Comparison of ENCODE assay signal across 28 cellular contexts in genomic region chr1:159843459-159843858, GRCh38. TPM values are rescaled to one million over a fixed set of nuclear protein-coding genes. Genes with fewer than 3 reads are reported as not detected.
"Had no signal": no experiment of that assay in that cellular context is flagged by ENCODE, and none has a peak within 500 bp of the region (broad histone marks: within the 10 kb centered on the region; RNA-seq: fewer than 3 reads in every experiment).

No MANE protein-coding gene starts in this region.

- H3K9me3 ChIP-seq: left lung, neutrophil, upper lobe of left lung had no signal

- H3K4me3 ChIP-seq: left lung, upper lobe of left lung had no signal

- H3K79me2 ChIP-seq: parathyroid adenoma had no signal

- H3K27ac ChIP-seq: left lung, neutrophil, parathyroid adenoma, upper lobe of left lung, VCaP had no signal

- H3K4me1 ChIP-seq: parathyroid adenoma had no signal

- ATAC-seq: activated CD4-positive, CD25-positive, alpha-beta regulatory T cell treated with anti-CD3 and anti-CD28 coated beads, Interleukin-2, amount 50 U/mL, for 24 hours; activated naive CD4-positive, alpha-beta T cell treated with anti-CD3 and anti-CD28 coated beads, Interleukin-2, amount 50 U/mL, for 72 hours; left lung; natural killer cell; right cardiac atrium; stimulated activated naive CD8-positive, alpha-beta T cell treated with anti-CD3 and anti-CD28 coated beads, Interleukin-15, Interleukin-2, amounts not matched to agents 100 U/mL and 50 U/mL, for 24 hours had no signal

- H2AFZ ChIP-seq: parathyroid adenoma had no signal

- H3K36me3 ChIP-seq: left lung, neutrophil had no signal

- H3K27me3 ChIP-seq: left lung, neutrophil, upper lobe of left lung had no signal

- DNase-seq: activated gamma-delta T cell treated with Interleukin-2 at 50 U/mL for 16 hours; activated T-cell treated with anti-CD3 and anti-CD28 coated beads, Interleukin-2, amount 50 U/mL, for 1 hour; aorta; immature natural killer cell; left lung; midbrain; natural killer cell; right cardiac atrium; stimulated activated CD4-positive, alpha-beta T cell treated with anti-CD3 and anti-CD28 coated beads, Interleukin-12 subunit alpha, Interleukin-12 subunit beta, amount 100 ng/mL, for 4 hours; stimulated activated CD4-positive, alpha-beta T cell treated with anti-CD3 and anti-CD28 coated beads, Interleukin-4, amount 100 ng/mL, for 4 hours; stimulated activated naive CD8-positive, alpha-beta T cell treated with anti-CD3 and anti-CD28 coated beads, Interleukin-15, Interleukin-2, amounts not matched to agents 100 U/mL and 50 U/mL, for 24 hours; upper lobe of left lung had no signal

- H3K9ac ChIP-seq: parathyroid adenoma had no signal

RNA-seq across cellular contexts. Expression of gene SLAMF8, which starts 16.8 kb away (rescaled TPM):
- total RNA-seq: chondrocyte, epithelial cell of proximal tubule, fibroblast of villous mesenchyme, glomerular endothelial cell, lung microvascular endothelial cell, pulmonary artery endothelial cell had no signal

RNA-seq across cellular contexts. Expression of gene VSIG8, which starts 19.0 kb away (rescaled TPM):
- total RNA-seq: cardiac septum; chondrocyte; epithelial cell of proximal tubule; fibroblast of villous mesenchyme; kidney epithelial cell; left lung; lung microvascular endothelial cell; natural killer cell; pulmonary artery endothelial cell; skeletal muscle tissue; subcutaneous adipose tissue; T-helper 2 cell treated with Interferon-gamma antibody and Interleukin-4, amounts not matched to agents 100 ng/mL and 5 ng/mL, for 36 hours had no signal
- polyA plus RNA-seq: immature natural killer cell had no signal

RNA-seq across cellular contexts. Expression of gene FCRL6, which starts 41.3 kb away (rescaled TPM):
- total RNA-seq: activated naive CD4-positive, alpha-beta T cell treated with anti-CD3 and anti-CD28 coated beads, Interleukin-2, amount 50 U/mL, for 72 hours; chondrocyte; epithelial cell of proximal tubule; fibroblast of villous mesenchyme; glomerular endothelial cell; kidney epithelial cell; lung microvascular endothelial cell; skeletal muscle tissue; T-helper 2 cell treated with Interferon-gamma antibody and Interleukin-4, amounts not matched to agents 100 ng/mL and 5 ng/mL, for 36 hours had no signal

RNA-seq across cellular contexts. Expression of gene CFAP45, which starts 56.5 kb away (rescaled TPM):
- total RNA-seq: skeletal muscle tissue had no signal
